9 cellular contexts compared by ENCODE assay signal in the genomic region with DNA sequence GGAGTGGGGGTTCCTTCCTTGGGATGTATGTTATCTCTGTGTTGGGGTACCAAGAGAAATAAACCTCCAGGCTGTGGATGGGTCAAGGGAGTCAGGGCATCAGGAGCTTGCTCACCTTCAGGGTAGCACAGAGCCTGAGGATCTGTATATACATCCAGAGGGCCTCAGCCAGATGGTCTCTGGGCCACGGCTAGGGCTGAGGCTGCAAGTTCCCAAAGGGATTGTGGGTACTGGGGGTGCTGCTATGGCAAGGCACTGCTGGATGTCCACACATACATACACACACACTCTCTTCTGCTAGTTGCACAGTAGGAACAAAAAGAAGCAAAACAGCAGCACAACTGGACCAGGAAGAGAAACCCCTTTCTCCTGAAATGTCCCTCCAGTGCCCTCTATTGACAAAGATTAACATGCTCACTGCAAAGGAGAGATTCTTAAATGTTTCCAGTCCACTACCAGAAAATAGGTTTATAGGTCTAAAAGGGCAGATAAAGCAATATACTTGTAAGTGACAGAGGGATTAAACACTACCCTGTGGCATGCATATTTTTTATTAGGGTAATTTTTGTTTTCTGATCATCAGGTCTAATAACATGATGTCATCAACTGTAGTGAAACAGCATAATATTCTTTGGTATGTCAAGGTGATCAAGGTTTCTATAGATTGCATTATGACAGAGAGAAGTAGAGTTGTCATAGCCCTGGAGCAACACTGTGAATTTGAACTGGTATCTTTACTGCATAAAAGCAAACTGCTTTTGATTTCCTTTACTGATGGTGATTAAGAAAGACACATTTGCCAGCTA. TPM values are rescaled to one million over a fixed set of nuclear protein-coding genes. Genes with fewer than 3 reads are reported as not detected.
DNase-seq lines count a peak whose midpoint lies in the region; ATAC-seq and TF ChIP-seq lines count a peak whose summit lies in the region.
"Had no signal": no experiment of that assay in that cellular context is flagged by ENCODE, and none has a peak within 500 bp of the region (broad histone marks: within the 10 kb centered on the region; RNA-seq: fewer than 3 reads in every experiment).

No MANE protein-coding gene starts in this region.

- DNase-seq in A172 (ENCODE audit: low spot score) (peak; percentile 14), M059J (ENCODE audit: low read depth) (peak; percentile 35), epithelial cell of proximal tubule (ENCODE audit: low read depth) (no peak), testis (no peak), NCI-H345 treated with DMSO at 0.1 percent for 48 hours (lab: John Stamatoyannopoulos, UW; ENCODE audit: unreplicated experiment) (no peak)
- DNase-seq in effector CD8-positive, alpha-beta T cell (lab: John Stamatoyannopoulos, UW): no peak
- DNase-seq in stimulated activated CD8-positive, alpha-beta memory T cell treated with anti-CD3 and anti-CD28 coated beads, Interleukin-4, amount 100 ng/mL, for 48 hours: no peak

- peak; percentile 52 for TF ChIP-seq CTCF in epithelial cell of proximal tubule (conservative IDR thresholded peaks at IDR 0.05; ENCODE audit: low read depth, low read length)
- no peak for TF ChIP-seq CTCF in testis (IDR thresholded peaks at IDR 0.05)

- H3K27ac ChIP-seq in testis: no peak overlapping the region

- no peak overlapping the region for H3K4me3 ChIP-seq in epithelial cell of proximal tubule (ENCODE audit: low read depth, low read length)
- no peak overlapping the region for H3K4me3 ChIP-seq in testis

- no peak for TF ChIP-seq POLR2A in testis (IDR thresholded peaks at IDR 0.05)

- H3K9me3 ChIP-seq in testis: no peaks in the 10 kb centered on the region

- H3K36me3 ChIP-seq in testis (ENCODE audit: low read depth, missing control alignments): no peaks in the 10 kb centered on the region

- H3K27me3 ChIP-seq in testis: no peaks in the 10 kb centered on the region

- WGBS in testis, 2 donors: 78% methylated on average over 1 of the region's 1 CpG

- intact Hi-C loops in testis (cut with DNase I; ENCODE audit: low total_unique reads): no loop called here

- peak; percentile 65 for ATAC-seq in GM18867 (IDR thresholded peaks at IDR 0.05; ENCODE audit: unreplicated experiment)

- H3K4me1 ChIP-seq in testis: no peaks in the 10 kb centered on the region

RNA-seq across cellular contexts. Expression of a gene that starts 56.3 kb away (rescaled TPM):
- total RNA-seq in A172 (2014; rRNA removed; shearing (Covaris generic)): not detected in 2 replicates
- 0.15 and 0.74 TPM in 2 replicates for total RNA-seq in M059J (2014; rRNA removed; shearing (Covaris generic))
- total RNA-seq in epithelial cell of proximal tubule: 0.22 TPM in 1 of 2 replicates, not detected in the other
- total RNA-seq in testis: 1 to 10 TPM; 7.3 to 9.7 TPM
- 2.7 TPM for polyA plus RNA-seq in testis (ENCODE audit: insufficient read depth, low read depth, low replicate concordance)
- total RNA-seq: activated CD8-positive, alpha-beta memory T cell treated with anti-CD3 and anti-CD28 coated beads for 36 hours had no signal

Comparison
In these comparisons a context has a peak if more than half of its experiments do, and no peak if none do; other contexts are left out.
1. DNase-seq: peak in A172 (single experiment) and M059J (single experiment); none in epithelial cell of proximal tubule (single experiment), effector CD8-positive, alpha-beta T cell (single experiment), testis (single experiment), NCI-H345 treated with DMSO at 0.1 percent for 48 hours (single experiment) and stimulated activated CD8-positive, alpha-beta memory T cell treated with anti-CD3 and anti-CD28 coated beads, Interleukin-4, amount 100 ng/mL, for 48 hours (single experiment).